In the genomic region with DNA sequence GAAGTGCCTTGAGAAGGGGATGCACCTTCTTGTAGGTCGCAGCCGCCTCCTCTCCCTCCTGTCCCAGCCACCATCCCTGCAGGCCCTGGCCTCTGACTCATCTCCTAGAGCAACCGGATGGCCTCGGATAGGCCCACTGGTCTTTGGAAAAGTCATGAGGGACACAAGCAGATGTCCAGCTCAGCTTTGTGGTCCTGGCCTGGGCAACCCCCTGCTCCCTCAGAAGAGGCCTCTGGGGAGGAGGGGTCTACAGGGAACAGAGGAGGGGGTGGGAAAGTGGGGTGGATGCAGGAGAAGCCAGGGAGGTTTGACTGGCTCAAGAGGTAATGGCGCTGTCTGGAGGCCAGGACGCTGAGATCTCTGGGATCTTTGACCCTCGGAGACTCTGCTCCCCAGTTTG, we compare ENCODE assay signal across 22 cellular contexts.
DNase-seq lines count a peak whose midpoint lies in the region; ATAC-seq, FAIRE-seq and TF ChIP-seq lines count a peak whose summit lies in the region.
"Had no signal": no experiment of that assay in that cellular context is flagged by ENCODE, and none has a peak within 500 bp of the region (broad histone marks: within the 10 kb centered on the region; RNA-seq: fewer than 3 reads in every experiment).

No MANE protein-coding gene starts in this region.

- dilution Hi-C loops in mammary epithelial cell (cut with HindIII; ENCODE audit: low sequenced_read_pairs): no loop called here

- no peaks in the 10 kb centered on the region for H3K27me3 ChIP-seq in mammary epithelial cell (ENCODE audit: insufficient read depth, low read length)
- H3K27me3 ChIP-seq in astrocyte (ENCODE audit: insufficient read depth, low read length): peaks cover 34% of the 10 kb centered on the region
- H3K27me3 ChIP-seq in WERI-Rb-1 (ENCODE audit: insufficient read depth, low read depth, severe bottlenecking): no peaks in the 10 kb centered on the region
- H3K27me3 ChIP-seq: BLaER1 had no signal

- H4K20me1 ChIP-seq in mammary epithelial cell (ENCODE audit: insufficient read depth, low read length) (no peaks in the 10 kb centered on the region), astrocyte (ENCODE audit: insufficient read depth, low read length) (no peaks in the 10 kb centered on the region)
- H4K20me1 ChIP-seq: BLaER1 had no signal

- no peaks in the 10 kb centered on the region for H3K9me3 Mint-ChIP-seq in MCF 10A (ENCODE audit: unreplicated experiment)
- H3K9me3 Mint-ChIP-seq in astrocyte (ENCODE audit: unreplicated experiment): peaks cover 2% of the 10 kb centered on the region
- H3K9me3 Mint-ChIP-seq in neural crest cell: no peaks in the 10 kb centered on the region
- H3K9me3 Mint-ChIP-seq: activated naive CD4-positive, alpha-beta T cell treated with anti-CD3 and anti-CD28 coated beads, Interleukin-2, amount 50 U/mL, for 24 hours; stimulated activated naive CD8-positive, alpha-beta T cell treated with anti-CD3 and anti-CD28 coated beads, Interleukin-15, Interleukin-2, amounts not matched to agents 100 ng/mL and 50 ng/mL, for 24 hours had no signal

- 61% methylated on average over 3 of the region's 7 CpGs for WGBS in mammary epithelial cell (ENCODE audit: low coverage, missing lambda C conversion rate)

- ATAC-seq in HG02938 (IDR thresholded peaks at IDR 0.05; ENCODE audit: unreplicated experiment): no peak
- ATAC-seq: Right ventricle myocardium inferior had no signal

- H3K4me2 ChIP-seq in mammary epithelial cell (ENCODE audit: insufficient read depth, low read depth, low read length): no peak overlapping the region
- no peak overlapping the region for H3K4me2 ChIP-seq in astrocyte (ENCODE audit: low read length)
- H3K4me2 ChIP-seq: BLaER1 had no signal

- H3K4me1 ChIP-seq in mammary epithelial cell (ENCODE audit: insufficient read depth, low read length) (no peaks in the 10 kb centered on the region), astrocyte (ENCODE audit: insufficient read depth, low read length) (no peaks in the 10 kb centered on the region)
- H3K4me1 ChIP-seq: spleen, tibial artery had no signal

- no TSS peak for BruUV-seq in MCF 10A (replicated peaks; lab: Mats Ljungman, UMichigan)
- BruUV-seq in mammary epithelial cell (replicated peaks; lab: Mats Ljungman, UMichigan): no TSS peak

- H3K4me3 Mint-ChIP-seq in MCF 10A (ENCODE audit: unreplicated experiment) (no peak overlapping the region), astrocyte (ENCODE audit: unreplicated experiment) (no peak overlapping the region), neural crest cell (peak overlapping the region; percentile 58)
- H3K4me3 Mint-ChIP-seq: activated naive CD4-positive, alpha-beta T cell treated with anti-CD3 and anti-CD28 coated beads, Interleukin-2, amount 50 U/mL, for 24 hours; stimulated activated naive CD8-positive, alpha-beta T cell treated with anti-CD3 and anti-CD28 coated beads, Interleukin-15, Interleukin-2, amounts not matched to agents 100 ng/mL and 50 ng/mL, for 24 hours had no signal

- H3K36me3 ChIP-seq in mammary epithelial cell (ENCODE audit: insufficient read depth, low read length): no peaks in the 10 kb centered on the region
- no peaks in the 10 kb centered on the region for H3K36me3 ChIP-seq in astrocyte (ENCODE audit: insufficient read depth, low read length)
- no peaks in the 10 kb centered on the region for H3K36me3 ChIP-seq in WERI-Rb-1
- H3K36me3 ChIP-seq: BLaER1, spleen, tibial artery had no signal

- TF ChIP-seq CTCF in MCF 10A (IDR thresholded peaks at IDR 0.05; ENCODE audit: unreplicated experiment) (no peak), mammary epithelial cell (conservative IDR thresholded peaks at IDR 0.05 in 1 of 2, IDR thresholded peaks at IDR 0.05 in 1 of 2; ENCODE audit: extremely low read depth in 1 of 2, insufficient read depth in 1 of 2, low read depth in 1 of 2, low read length in 2 of 2) (no peak), astrocyte (IDR thresholded peaks at IDR 0.05; ENCODE audit: insufficient read depth, low read depth, low read length) (no peak), neural crest cell (conservative IDR thresholded peaks at IDR 0.05) (no peak), WERI-Rb-1 (IDR thresholded peaks at IDR 0.05; ENCODE audit: low read depth, low read length) (no peak)

- H3K9me3 ChIP-seq in mammary epithelial cell (replicated peaks; ENCODE audit: insufficient read depth, low read length) (no peaks in the 10 kb centered on the region), astrocyte (ENCODE audit: insufficient read depth, low read depth, low read length) (no peaks in the 10 kb centered on the region), WERI-Rb-1 (ENCODE audit: severe bottlenecking) (no peaks in the 10 kb centered on the region)
- H3K9me3 ChIP-seq: BLaER1, spleen, tibial artery had no signal

- H3K4me3 ChIP-seq in mammary epithelial cell (replicated peaks in 1 of 3; ENCODE audit: insufficient read depth in 1 of 3, low read depth in 2 of 3, low read length in 3 of 3) (no peak overlapping the region), astrocyte (ENCODE audit: insufficient read depth, low read depth, low read length) (no peak overlapping the region), WERI-Rb-1 (ENCODE audit: low read depth, low read length) (no peak overlapping the region)
- H3K4me3 ChIP-seq: BLaER1, spleen, tibial artery had no signal

- H3K4me1 Mint-ChIP-seq in MCF 10A (ENCODE audit: insufficient read depth, unreplicated experiment): no peaks in the 10 kb centered on the region
- peaks cover 5% of the 10 kb centered on the region for H3K4me1 Mint-ChIP-seq in astrocyte (ENCODE audit: low read depth, unreplicated experiment)
- H3K4me1 Mint-ChIP-seq in neural crest cell: peaks cover 57% of the 10 kb centered on the region
- H3K4me1 Mint-ChIP-seq: activated naive CD4-positive, alpha-beta T cell treated with anti-CD3 and anti-CD28 coated beads, Interleukin-2, amount 50 U/mL, for 24 hours had no signal

- H3K9ac ChIP-seq in mammary epithelial cell (ENCODE audit: insufficient read depth, low read length) (no peak overlapping the region), astrocyte (ENCODE audit: low read length) (no peak overlapping the region)
- H3K9ac ChIP-seq: BLaER1 had no signal

- no peaks in the 10 kb centered on the region for H3K79me2 ChIP-seq in mammary epithelial cell (ENCODE audit: insufficient read depth, low read length)
- H3K79me2 ChIP-seq in astrocyte (ENCODE audit: insufficient read depth, low read length): no peaks in the 10 kb centered on the region

- no peak overlapping the region for H3K27ac Mint-ChIP-seq in MCF 10A (ENCODE audit: low read depth, unreplicated experiment)
- H3K27ac Mint-ChIP-seq in astrocyte (ENCODE audit: unreplicated experiment): peak overlapping the region; percentile 83
- no peak overlapping the region for H3K27ac Mint-ChIP-seq in neural crest cell (ENCODE audit: unreplicated experiment)
- H3K27ac Mint-ChIP-seq: activated naive CD4-positive, alpha-beta T cell treated with anti-CD3 and anti-CD28 coated beads, Interleukin-2, amount 50 U/mL, for 24 hours; stimulated activated naive CD8-positive, alpha-beta T cell treated with anti-CD3 and anti-CD28 coated beads, Interleukin-15, Interleukin-2, amounts not matched to agents 100 ng/mL and 50 ng/mL, for 24 hours had no signal

- intact Hi-C loops in MCF 10A (cut with micrococcal nuclease) (no loop called here), mammary epithelial cell (cut with micrococcal nuclease) (no loop called here)

- no peak for FAIRE-seq in astrocyte (lab: Jason Lieb, UNC)
- no peak for FAIRE-seq in RCC 7860 (lab: Jason Lieb, UNC)

- no peak overlapping the region for H3K27ac ChIP-seq in mammary epithelial cell (ENCODE audit: insufficient read depth, low read depth, low read length)
- H3K27ac ChIP-seq in astrocyte (ENCODE audit: low read depth, low read length): no peak overlapping the region
- no peak overlapping the region for H3K27ac ChIP-seq in WERI-Rb-1
- H3K27ac ChIP-seq: BLaER1, spleen, tibial artery had no signal

- H3K27me3 Mint-ChIP-seq in MCF 10A (ENCODE audit: insufficient read depth, unreplicated experiment): peaks cover 13% of the 10 kb centered on the region
- peaks cover 87% of the 10 kb centered on the region for H3K27me3 Mint-ChIP-seq in astrocyte (ENCODE audit: low read depth, unreplicated experiment)
- peaks cover 4% of the 10 kb centered on the region for H3K27me3 Mint-ChIP-seq in neural crest cell (ENCODE audit: low read depth)

- no peak overlapping the region for H2AFZ ChIP-seq in mammary epithelial cell (ENCODE audit: low read depth, low read length)
- no peak overlapping the region for H2AFZ ChIP-seq in astrocyte (ENCODE audit: low read depth, low read length)

- CTCF ChIA-PET in MCF 10A (lab: Yijun Ruan, JAX): no interaction called here
- CTCF ChIA-PET in mammary epithelial cell (lab: Charles Lee; ENCODE audit: low non-redundant PET): no interaction called here

- peak; percentile 22 for DNase-seq in MCF 10A (ENCODE audit: unreplicated experiment)
- no peak for DNase-seq in mammary epithelial cell
- peak; percentile 14 for DNase-seq in astrocyte (ENCODE audit: low read depth)
- no peak for DNase-seq in neural crest cell (ENCODE audit: low read depth, low spot score)
- no peak for DNase-seq in NCI-H526 treated with DMSO at 0.1 percent for 48 hours (lab: John Stamatoyannopoulos, UW)
- DNase-seq in RCC 7860 (ENCODE audit: low spot score): no peak
- DNase-seq in WERI-Rb-1: no peak
- DNase-seq: activated CD4-positive, CD25-positive, alpha-beta regulatory T cell treated with anti-CD3 and anti-CD28 coated beads, Interleukin-2, amount 50 U/mL, for 72 hours; foreskin fibroblast; H7; KBM-7; MV-4-11; NCI-H69; spleen; stimulated activated CD4-positive, alpha-beta T cell treated with anti-CD3 and anti-CD28 coated beads, Interleukin-4, amount 100 ng/mL, for 4 hours; SW 1271; tibial artery had no signal

- H3K36me3 Mint-ChIP-seq in MCF 10A (ENCODE audit: insufficient read depth, unreplicated experiment) (no peaks in the 10 kb centered on the region), astrocyte (ENCODE audit: low read depth, unreplicated experiment) (no peaks in the 10 kb centered on the region), neural crest cell (ENCODE audit: low read depth) (no peaks in the 10 kb centered on the region)
- H3K36me3 Mint-ChIP-seq: activated naive CD4-positive, alpha-beta T cell treated with anti-CD3 and anti-CD28 coated beads, Interleukin-2, amount 50 U/mL, for 24 hours had no signal

- POLR2A ChIA-PET in MCF 10A (lab: Yijun Ruan, JAX): interaction anchor here (0.6 kb wide), 1 partner anchor 16 kb away, joined by 4 read pairs; no protein-coding TSS in a partner anchor

- in situ Hi-C loops in mammary epithelial cell (cut with MboI; ENCODE audit: low sequenced_read_pairs in 2 of 2): no loop called here

Comparison
In these comparisons a context has a peak if more than half of its experiments do, and no peak if none do; other contexts are left out.
1. DNase-seq: peak in MCF 10A (single experiment) and astrocyte (single experiment); none in mammary epithelial cell (single experiment), neural crest cell (single experiment), NCI-H526 treated with DMSO at 0.1 percent for 48 hours (single experiment), RCC 7860 (single experiment) and WERI-Rb-1 (single experiment).